Comparison of ENCODE assay signal across 8 cellular contexts in genomic region chr12:93089805-93090569, GRCh38.
DNase-seq lines count a peak whose midpoint lies in the region; ATAC-seq and TF ChIP-seq lines count a peak whose summit lies in the region.

No MANE protein-coding gene starts in this region.

- H3K4me3 Mint-ChIP-seq in CD4-positive, alpha-beta T cell, result no peak overlapping the region
- H3K4me3 Mint-ChIP-seq in activated T-helper 1 cell treated with anti-CD3 and anti-CD28 coated beads, Interleukin-12 subunit alpha, Interleukin-12 subunit beta, Interleukin-2, Interleukin-4 antibody, amounts not matched to agents 30 ng/mL and 10 ng/mL and 1 ng/mL, durations not matched to agents 14 hours and 24 hours and 36 hours, result no peak overlapping the region
- no peak overlapping the region for H3K4me3 Mint-ChIP-seq in immature natural killer cell

- DNase-seq in CD4-positive, alpha-beta T cell, result peak in 1 of 10 experiments; percentile 5
- peak; percentile 27 for DNase-seq in Jurkat, Clone E6-1 (ENCODE audit: low read depth, low spot score)
- no peak for DNase-seq in activated T-helper 1 cell treated with anti-CD3 and anti-CD28 coated beads, Interleukin-12 subunit alpha, Interleukin-12 subunit beta, Interleukin-2, Interleukin-4 antibody, amounts not matched to agents 30 ng/mL and 10 ng/mL and 1 ng/mL, durations not matched to agents 14 hours and 24 hours and 36 hours (ENCODE audit: low spot score)
- no peak for DNase-seq in left lung
- DNase-seq in immature natural killer cell, result no peak
- DNase-seq in hypothalamus (lab: John Stamatoyannopoulos, UW), result no peak
- DNase-seq in BE2C, result no peak
- DNase-seq in effector CD4-positive, alpha-beta T cell, result no peak

- no peaks in the 10 kb centered on the region for H3K4me1 Mint-ChIP-seq in CD4-positive, alpha-beta T cell (ENCODE audit: low read depth)
- peaks cover 23% of the 10 kb centered on the region for H3K4me1 Mint-ChIP-seq in activated T-helper 1 cell treated with anti-CD3 and anti-CD28 coated beads, Interleukin-12 subunit alpha, Interleukin-12 subunit beta, Interleukin-2, Interleukin-4 antibody, amounts not matched to agents 30 ng/mL and 10 ng/mL and 1 ng/mL, durations not matched to agents 14 hours and 24 hours and 36 hours (ENCODE audit: low read depth)
- H3K4me1 Mint-ChIP-seq in immature natural killer cell, result no peaks in the 10 kb centered on the region

- intact Hi-C loops in CD4-positive, alpha-beta T cell (cut with DNase I, micrococcal nuclease), result loop anchor here in 1 of 2 experiments (10.0 kb wide), 1 partner anchor 1015 kb away; no protein-coding TSS in a partner anchor
- intact Hi-C loops in activated T-helper 1 cell treated with anti-CD3 and anti-CD28 coated beads, Interleukin-12 subunit alpha, Interleukin-12 subunit beta, Interleukin-2, Interleukin-4 antibody, amounts not matched to agents 30 ng/mL and 10 ng/mL and 1 ng/mL, durations not matched to agents 14 hours and 24 hours and 36 hours (cut with micrococcal nuclease), result loop anchor here (1.0 to 2.0 kb wide), 4 partner anchors 21 to 163 kb away; no protein-coding TSS in a partner anchor
- intact Hi-C loops in left lung (cut with DNase I), result no loop called here

- POLR2A ChIA-PET in CD4-positive, alpha-beta T cell (lab: Charles Lee), result no interaction called here

- no peaks in the 10 kb centered on the region for H3K4me1 ChIP-seq in left lung
- H3K4me1 ChIP-seq in BE2C, result peaks cover 17% of the 10 kb centered on the region

- H3K27ac ChIP-seq in CD4-positive, alpha-beta T cell (ENCODE audit: low read depth, low read length), result no peak overlapping the region
- no peak overlapping the region for H3K27ac ChIP-seq in left lung

- H3K27me3 Mint-ChIP-seq in CD4-positive, alpha-beta T cell, result peaks cover 1% of the 10 kb centered on the region
- no peaks in the 10 kb centered on the region for H3K27me3 Mint-ChIP-seq in activated T-helper 1 cell treated with anti-CD3 and anti-CD28 coated beads, Interleukin-12 subunit alpha, Interleukin-12 subunit beta, Interleukin-2, Interleukin-4 antibody, amounts not matched to agents 30 ng/mL and 10 ng/mL and 1 ng/mL, durations not matched to agents 14 hours and 24 hours and 36 hours (ENCODE audit: insufficient read depth)
- H3K27me3 Mint-ChIP-seq in immature natural killer cell (ENCODE audit: low read depth in 3 of 3), result peaks cover 0 to 4% (median 2%) of the 10 kb centered on the region in 3 donors

- H3K9me3 Mint-ChIP-seq in CD4-positive, alpha-beta T cell, result peaks cover 4% of the 10 kb centered on the region
- peaks cover 13% of the 10 kb centered on the region for H3K9me3 Mint-ChIP-seq in activated T-helper 1 cell treated with anti-CD3 and anti-CD28 coated beads, Interleukin-12 subunit alpha, Interleukin-12 subunit beta, Interleukin-2, Interleukin-4 antibody, amounts not matched to agents 30 ng/mL and 10 ng/mL and 1 ng/mL, durations not matched to agents 14 hours and 24 hours and 36 hours
- no peaks in the 10 kb centered on the region for H3K9me3 Mint-ChIP-seq in immature natural killer cell

- H3K4me3 ChIP-seq in Jurkat, Clone E6-1 (ENCODE audit: low read length), result no peak overlapping the region
- no peak overlapping the region for H3K4me3 ChIP-seq in left lung
- H3K4me3 ChIP-seq in BE2C (ENCODE audit: low read depth, low read length), result no peak overlapping the region

- ATAC-seq in CD4-positive, alpha-beta T cell (ENCODE audit: poor library complexity), result peak; percentile 68
- peak; percentile 38 for ATAC-seq in left lung

- no peaks in the 10 kb centered on the region for H3K36me3 Mint-ChIP-seq in CD4-positive, alpha-beta T cell (ENCODE audit: low read depth)
- H3K36me3 Mint-ChIP-seq in activated T-helper 1 cell treated with anti-CD3 and anti-CD28 coated beads, Interleukin-12 subunit alpha, Interleukin-12 subunit beta, Interleukin-2, Interleukin-4 antibody, amounts not matched to agents 30 ng/mL and 10 ng/mL and 1 ng/mL, durations not matched to agents 14 hours and 24 hours and 36 hours (ENCODE audit: low read depth), result peaks cover 4% of the 10 kb centered on the region
- no peaks in the 10 kb centered on the region for H3K36me3 Mint-ChIP-seq in immature natural killer cell

- no peak overlapping the region for H3K27ac Mint-ChIP-seq in CD4-positive, alpha-beta T cell
- peak overlapping the region; percentile 42 for H3K27ac Mint-ChIP-seq in activated T-helper 1 cell treated with anti-CD3 and anti-CD28 coated beads, Interleukin-12 subunit alpha, Interleukin-12 subunit beta, Interleukin-2, Interleukin-4 antibody, amounts not matched to agents 30 ng/mL and 10 ng/mL and 1 ng/mL, durations not matched to agents 14 hours and 24 hours and 36 hours
- no peak overlapping the region for H3K27ac Mint-ChIP-seq in immature natural killer cell

- no peaks in the 10 kb centered on the region for H3K27me3 ChIP-seq in CD4-positive, alpha-beta T cell (ENCODE audit: control insufficient read depth, insufficient read depth, low read length)
- H3K27me3 ChIP-seq in left lung (no peaks in the 10 kb centered on the region), BE2C (peaks cover 3% of the 10 kb centered on the region; the same call in 1 of the 2 replicates)

- H3K36me3 ChIP-seq in left lung (no peaks in the 10 kb centered on the region), BE2C (no peaks in the 10 kb centered on the region)

- CTCF ChIA-PET in CD4-positive, alpha-beta T cell (lab: Charles Lee), result no interaction called here

- TF ChIP-seq CTCF in CD4-positive, alpha-beta T cell (IDR thresholded peaks at IDR 0.05), result no peak
- no peak for TF ChIP-seq CTCF in left lung (IDR thresholded peaks at IDR 0.05)
- no peak for TF ChIP-seq CTCF in BE2C (IDR thresholded peaks at IDR 0.05; ENCODE audit: low read depth, low read length)

- H3K9me3 ChIP-seq in CD4-positive, alpha-beta T cell (ENCODE audit: control insufficient read depth, low read length), result peaks cover 8% of the 10 kb centered on the region
- H3K9me3 ChIP-seq in left lung, result peaks cover 0 to 8% of the 10 kb centered on the region in 2 donors
- H3K9me3 ChIP-seq in BE2C, result 0 out of 2 replicates have a peak, but pooled peaks cover 3% of the 10 kb centered on the region
